Comparison of ENCODE assay signal across 22 cellular contexts in genomic region chr5:1193591-1193985, GRCh38. TPM values are rescaled to one million over a fixed set of nuclear protein-coding genes. Genes with fewer than 3 reads are reported as not detected.
DNase-seq lines count a peak whose midpoint lies in the region; ATAC-seq, FAIRE-seq and TF ChIP-seq lines count a peak whose summit lies in the region.
"Had no signal": no experiment of that assay in that cellular context is flagged by ENCODE, and none has a peak within 500 bp of the region (broad histone marks: within the 10 kb centered on the region; RNA-seq: fewer than 3 reads in every experiment).

No MANE protein-coding gene starts in this region.

- peaks cover 77% of the 10 kb centered on the region for H3K27me3 ChIP-seq in left ventricle myocardium inferior (ENCODE audit: low read depth)
- peaks cover 32% of the 10 kb centered on the region for H3K27me3 ChIP-seq in MM.1S (replicated peaks; ENCODE audit: insufficient read depth, low read length)
- H3K27me3 ChIP-seq in H1 (replicated peaks in 1 of 4; ENCODE audit: control insufficient read depth in 3 of 4, extremely low read depth in 1 of 4, insufficient read depth in 3 of 4, low read length in 3 of 4) = no peaks in the 10 kb centered on the region
- peaks cover 0 to 38% (median 5%) of the 10 kb centered on the region in 3 donors for H3K27me3 ChIP-seq in psoas muscle (ENCODE audit: insufficient read depth in 3 of 3, low read length in 2 of 3)
- H3K27me3 ChIP-seq in suprapubic skin = peaks cover 66% of the 10 kb centered on the region

- TF ChIP-seq EP300 in H1 (IDR thresholded peaks at IDR 0.05; ENCODE audit: borderline replicate concordance in 1 of 2, low read depth in 2 of 2, low read length in 2 of 2) (no peak), suprapubic skin (IDR thresholded peaks at IDR 0.05) (no peak)

- no peaks in the 10 kb centered on the region for H3F3A ChIP-seq in MM.1S (ENCODE audit: insufficient read depth, low read length)

- peak; percentile 16 for DNase-seq in left cardiac atrium
- no peak for DNase-seq in left ventricle myocardium inferior
- no peak for DNase-seq in MM.1S
- DNase-seq in H1 (ENCODE audit: low read depth in 1 of 2, low spot score in 2 of 2) = no peak
- DNase-seq in psoas muscle = peak; percentile 7 to 34
- no peak for DNase-seq in suprapubic skin (ENCODE audit: low spot score in 2 of 2)
- no peak for DNase-seq in NCI-H2196 treated with DMSO at 0.1 percent for 48 hours (lab: John Stamatoyannopoulos, UW; ENCODE audit: unreplicated experiment)
- DNase-seq in T-helper 9 cell = no peak
- DNase-seq: CD4-positive, CD25-positive, alpha-beta regulatory T cell; DND-41; GOT3; NCI-H1048; NCI-H1694 treated with DMSO at 0.1 percent for 48 hours; NCI-H446; NCI-H82; SHP77; SK-N-SH; T-cell had no signal

- ATAC-seq in left cardiac atrium (no peak), psoas muscle (no peak)
- ATAC-seq: GM12878, T-cell had no signal

- 89% methylated on average over 28 of the region's 28 CpGs; no CpG with 5 or more reads in 1 of the 2 experiments for WGBS in H1 (ENCODE audit: extremely low coverage in 1 of 2, insufficient coverage in 1 of 2, insufficient read length in 1 of 2, insufficient replicate concordance in 2 of 2, low coverage in 1 of 2, low lambda C conversion rate in 2 of 2, missing lambda C conversion rate in 1 of 2), 2 experiments
- WGBS in psoas muscle, 3 donors = 74 to 79% (median 79%) methylated on average over 28 of the region's 28 CpGs
- WGBS in suprapubic skin = 83% methylated on average over 24 of the region's 28 CpGs

- no peaks in the 10 kb centered on the region for H3K4me1 ChIP-seq in left ventricle myocardium inferior
- H3K4me1 ChIP-seq in MM.1S (ENCODE audit: low read length) = no peaks in the 10 kb centered on the region
- no peaks in the 10 kb centered on the region for H3K4me1 ChIP-seq in H1 (replicated peaks in 1 of 4; ENCODE audit: control insufficient read depth in 3 of 4, insufficient read depth in 4 of 4, low read length in 3 of 4)
- H3K4me1 ChIP-seq in psoas muscle = no peaks in the 10 kb centered on the region
- H3K4me1 ChIP-seq in suprapubic skin = no peaks in the 10 kb centered on the region

- H3K23ac ChIP-seq in H1 (ENCODE audit: insufficient read length) = no peak overlapping the region

- POLR2A ChIA-PET in H1 (lab: Charles Lee; ENCODE audit: partially characterized antibody) = no interaction called here

- no peak for FAIRE-seq in H1 (lab: Jason Lieb, UNC)
- FAIRE-seq: G401.6, GM12878 had no signal

- no peak overlapping the region for H2BK120ac ChIP-seq in H1 (replicated peaks; ENCODE audit: low read depth, low read length)

- TF ChIP-seq CTCF in left ventricle myocardium inferior (IDR thresholded peaks at IDR 0.05; ENCODE audit: borderline replicate concordance) (no peak), MM.1S (IDR thresholded peaks at IDR 0.05; ENCODE audit: low read length) (no peak), H1 (IDR thresholded peaks at IDR 0.05; ENCODE audit: control extremely low read depth in 1 of 3, insufficient read depth in 1 of 3, low read depth in 1 of 3, low read length in 3 of 3) (no peak), psoas muscle (IDR thresholded peaks at IDR 0.05) (no peak), suprapubic skin (IDR thresholded peaks at IDR 0.05) (no peak)

- H4K91ac ChIP-seq in H1 (replicated peaks; ENCODE audit: insufficient read length, low read length) = no peak overlapping the region

- no peak overlapping the region for H2BK12ac ChIP-seq in H1 (ENCODE audit: low read depth, low read length)

- no peak overlapping the region for H2BK15ac ChIP-seq in H1 (ENCODE audit: low read length)

- H3K27ac ChIP-seq in left ventricle myocardium inferior (replicated peaks) (no peak overlapping the region), MM.1S (ENCODE audit: low read length) (no peak overlapping the region), H1 (ENCODE audit: low read depth, low read length) (no peak overlapping the region), psoas muscle (no peak overlapping the region), suprapubic skin (no peak overlapping the region)
- H3K27ac ChIP-seq: KMS-11 had no signal

- H3K4me2 ChIP-seq in MM.1S (ENCODE audit: low read depth, low read length) = 0 out of 2 replicates have a peak overlapping the region, but pooled peaks have one; percentile 9
- no peak overlapping the region for H3K4me2 ChIP-seq in H1 (ENCODE audit: insufficient read depth in 1 of 2, low read depth in 2 of 2, low read length in 2 of 2)
- H3K4me2 ChIP-seq: KMS-11, SK-N-SH had no signal

- no peaks in the 10 kb centered on the region for H3K79me1 ChIP-seq in H1 (ENCODE audit: low read depth, low read length)

- H3K18ac ChIP-seq in H1 (ENCODE audit: extremely low read depth, low read length) = no peak overlapping the region

- H4K8ac ChIP-seq in H1 (ENCODE audit: extremely low read depth, insufficient read depth, low read length) = peak overlapping the region; percentile 51; the same call in 1 of the 2 replicates

- H2AK5ac ChIP-seq in H1 (ENCODE audit: low read depth, low read length) = no peak overlapping the region

- TF ChIP-seq POLR2A in H1 (IDR thresholded peaks at IDR 0.05; ENCODE audit: control extremely low read depth in 1 of 2, low read depth in 2 of 2, low read length in 2 of 2) = no peak
- no peak for TF ChIP-seq POLR2A in suprapubic skin (IDR thresholded peaks at IDR 0.05)

- H3K36me3 ChIP-seq in left ventricle myocardium inferior (no peaks in the 10 kb centered on the region), MM.1S (replicated peaks; ENCODE audit: insufficient read depth, low read length) (no peaks in the 10 kb centered on the region), H1 (ENCODE audit: control insufficient read depth in 2 of 4, insufficient read depth in 4 of 4, low read length in 3 of 4) (no peaks in the 10 kb centered on the region), psoas muscle (ENCODE audit: insufficient read depth in 1 of 2, low read depth in 1 of 2) (no peaks in the 10 kb centered on the region), suprapubic skin (no peaks in the 10 kb centered on the region)

- H2AFZ ChIP-seq in MM.1S (ENCODE audit: low read length) (no peak overlapping the region), H1 (ENCODE audit: low read length) (no peak overlapping the region)

- H3K9me3 ChIP-seq in left ventricle myocardium inferior (replicated peaks) (no peaks in the 10 kb centered on the region), MM.1S (replicated peaks; ENCODE audit: insufficient read depth, low read length) (no peaks in the 10 kb centered on the region), H1 (ENCODE audit: insufficient read depth in 2 of 2, low read depth in 1 of 2, low read length in 1 of 2) (no peaks in the 10 kb centered on the region), psoas muscle (no peaks in the 10 kb centered on the region), suprapubic skin (no peaks in the 10 kb centered on the region)
- H3K9me3 ChIP-seq: SK-N-SH had no signal

- CTCF ChIA-PET in H1 (lab: Charles Lee; ENCODE audit: partially characterized antibody) = interaction anchor here (2.4 kb wide), 1 partner anchor 10 kb away, joined by 6 read pairs; no protein-coding TSS in a partner anchor

- H3K9me2 ChIP-seq in MM.1S (replicated peaks; ENCODE audit: insufficient read depth, low read length) = no peaks in the 10 kb centered on the region
- H3K9me2 ChIP-seq: SK-N-SH had no signal

- H3K79me2 ChIP-seq in MM.1S (ENCODE audit: low read length) = no peaks in the 10 kb centered on the region
- H3K79me2 ChIP-seq in H1 (ENCODE audit: control insufficient read depth in 1 of 2, insufficient read depth in 2 of 2, low read length in 2 of 2) = no peaks in the 10 kb centered on the region

- no peak overlapping the region for H3K4ac ChIP-seq in H1 (replicated peaks; ENCODE audit: insufficient read length, low read depth, low read length)

- no peak overlapping the region for H3K56ac ChIP-seq in H1 (replicated peaks; ENCODE audit: insufficient read length, low read depth, low read length)

- no peak overlapping the region for H3K4me3 ChIP-seq in left ventricle myocardium inferior
- H3K4me3 ChIP-seq in MM.1S (ENCODE audit: low read length) = no peak overlapping the region
- no peak overlapping the region for H3K4me3 ChIP-seq in H1 (ENCODE audit: extremely low read depth in 1 of 4, insufficient read depth in 2 of 4, low read depth in 3 of 4, low read length in 4 of 4)
- H3K4me3 ChIP-seq in psoas muscle = no peak overlapping the region
- H3K4me3 ChIP-seq in suprapubic skin = no peak overlapping the region
- H3K4me3 ChIP-seq: GM12878 had no signal

- H3K14ac ChIP-seq in H1 (ENCODE audit: insufficient read length) = no peak overlapping the region

- H3K23me2 ChIP-seq in H1 (ENCODE audit: low read depth, low read length) = peaks cover 2% of the 10 kb centered on the region; the same call in 1 of the 2 replicates

- H4K20me1 ChIP-seq in MM.1S (ENCODE audit: insufficient read depth, low read length) (no peaks in the 10 kb centered on the region), H1 (replicated peaks in 1 of 2; ENCODE audit: control insufficient read depth in 1 of 2, insufficient read depth in 2 of 2, low read length in 2 of 2) (no peaks in the 10 kb centered on the region)

- H3K9ac ChIP-seq in MM.1S (ENCODE audit: low read length) = no peak overlapping the region
- H3K9ac ChIP-seq in H1 (replicated peaks in 1 of 4; ENCODE audit: extremely low read depth in 1 of 4, low read depth in 3 of 4, low read length in 3 of 4) = no peak overlapping the region
- H3K9ac ChIP-seq: KMS-11, SK-N-SH had no signal

- intact Hi-C loops in left cardiac atrium (cut with DNase I) = no loop called here
- intact Hi-C loops in left ventricle myocardium inferior (cut with micrococcal nuclease) = no loop called here
- intact Hi-C loops in psoas muscle (cut with DNase I) = no loop called here

- no peak overlapping the region for H4K5ac ChIP-seq in H1 (ENCODE audit: insufficient read length, low read depth, low read length)

- no peak overlapping the region for H2BK20ac ChIP-seq in H1 (ENCODE audit: low read length)

- no peak overlapping the region for H2BK5ac ChIP-seq in H1 (ENCODE audit: low read depth, low read length)

- TF ChIP-seq RAD21 in H1 (IDR thresholded peaks at IDR 0.05 in 1 of 2, conservative IDR thresholded peaks at IDR 0.05 in 1 of 2; ENCODE audit: low read depth in 2 of 2, low read length in 2 of 2) = no peak

RNA-seq across cellular contexts. Expression of gene SLC6A19, which starts 7.8 kb away (rescaled TPM):
- total RNA-seq in left cardiac atrium (not detected), left ventricle myocardium inferior (not detected), psoas muscle (not detected), suprapubic skin (under 1 TPM in 1 of 4 donors, not detected in 3; 0.23 TPM)
- total RNA-seq in H1 (2021; fragmentation: NEBNext Ultra II Directional; extraction: Animal tissue kit (Norgen Biotek cat#: 25700)) = not detected in 2 replicates
- polyA plus RNA-seq in H1 (2011; rRNA removed) (0.02 and 0.03 TPM in 2 replicates), psoas muscle (under 1 TPM in 2 of 3 donors, not detected in 1; 0.03 to 0.08 TPM)
- 0.03 TPM for polyA plus RNA-seq in H1 (2011; cell fraction: cytosol; rRNA removed)
- 0.06 TPM for polyA plus RNA-seq in H1 (2011; cell fraction: nucleus; rRNA removed)
- 0.05 TPM in 1 of 4 replicates, not detected in the others for polyA plus RNA-seq in H1 (2012, experiment 1 of 2)
- polyA plus RNA-seq in H1 (2012, experiment 2 of 2) = 0.03 TPM
- polyA plus RNA-seq in H1 (2013, experiment 1 of 2) = not detected
- polyA plus RNA-seq in H1 (2013, experiment 2 of 2) = 0.02 TPM
- 0.22 TPM in 1 of 2 replicates, not detected in the other for polyA minus RNA-seq in H1 (2011; rRNA and poly(A)+ RNA removed)
- not detected for polyA minus RNA-seq in H1 (2011; cell fraction: cytosol; rRNA and poly(A)+ RNA removed)
- polyA minus RNA-seq in H1 (2011; cell fraction: nucleus; rRNA and poly(A)+ RNA removed) = not detected
- total RNA-seq: CD4-positive, CD25-positive, alpha-beta regulatory T cell; M059J had no signal
- polyA plus RNA-seq: CD4-positive, CD25-positive, alpha-beta regulatory T cell; SK-N-SH had no signal

RNA-seq across cellular contexts. Expression of gene SLC6A18, which starts 31.6 kb away (rescaled TPM):
- total RNA-seq in left cardiac atrium = not detected
- total RNA-seq in left ventricle myocardium inferior = not detected
- total RNA-seq in H1 (2021; fragmentation: NEBNext Ultra II Directional; extraction: Animal tissue kit (Norgen Biotek cat#: 25700)) = not detected in 2 replicates
- 0.03 TPM in 1 of 2 replicates, not detected in the other for polyA plus RNA-seq in H1 (2011; rRNA removed)
- polyA plus RNA-seq in H1 (2011; cell fraction: cytosol; rRNA removed) = not detected
- polyA plus RNA-seq in H1 (2011; cell fraction: nucleus; rRNA removed) = not detected
- polyA plus RNA-seq in H1 (2012, experiment 1 of 2) = not detected in 4 replicates
- not detected for polyA plus RNA-seq in H1 (2012, experiment 2 of 2)
- polyA plus RNA-seq in H1 (2013, experiment 1 of 2) = not detected
- not detected for polyA plus RNA-seq in H1 (2013, experiment 2 of 2)
- polyA minus RNA-seq in H1 (2011; rRNA and poly(A)+ RNA removed) = not detected in 2 replicates
- polyA minus RNA-seq in H1 (2011; cell fraction: cytosol; rRNA and poly(A)+ RNA removed) = not detected
- not detected for polyA minus RNA-seq in H1 (2011; cell fraction: nucleus; rRNA and poly(A)+ RNA removed)
- not detected for total RNA-seq in psoas muscle
- polyA plus RNA-seq in psoas muscle = not detected
- total RNA-seq in suprapubic skin = not detected
- total RNA-seq: CD4-positive, CD25-positive, alpha-beta regulatory T cell; GM12878; M059J; T-cell had no signal
- polyA plus RNA-seq: CD4-positive, CD25-positive, alpha-beta regulatory T cell; GM12878; SK-N-SH had no signal

Comparison
In these comparisons a context has a peak if more than half of its experiments do, and no peak if none do; other contexts are left out.
1. DNase-seq: peak in left cardiac atrium (single experiment) and psoas muscle (2 of 2); none in left ventricle myocardium inferior (single experiment), MM.1S (single experiment), H1 (0 of 2), suprapubic skin (0 of 2), NCI-H2196 treated with DMSO at 0.1 percent for 48 hours (single experiment) and T-helper 9 cell (single experiment).